In genomic region chr18:58396144-58396543, GRCh38 we compare ENCODE assay signal across 17 cellular contexts.
"Had no signal": no experiment of that assay in that cellular context is flagged by ENCODE, and none has a peak within 500 bp of the region (broad histone marks: within the 10 kb centered on the region; RNA-seq: fewer than 3 reads in every experiment).

No MANE protein-coding gene starts in this region.

- H3K36me3 ChIP-seq: colonic mucosa had no signal

- H3K9me3 Mint-ChIP-seq: naive B cell had no signal

- H3K9me3 ChIP-seq: colonic mucosa, left lung, transverse colon had no signal

- H3K4me1 Mint-ChIP-seq: naive B cell had no signal

- H3K4me1 ChIP-seq: colonic mucosa, left lung had no signal

- H3K27ac ChIP-seq: colonic mucosa, left lung, transverse colon, VCaP had no signal

- H3K27me3 Mint-ChIP-seq: activated naive CD8-positive, alpha-beta T cell; naive B cell had no signal

- H3K4me3 Mint-ChIP-seq: activated naive CD8-positive, alpha-beta T cell; naive B cell had no signal

- ATAC-seq: esophagus mucosa, left lung had no signal

- H3K27ac Mint-ChIP-seq: activated naive CD8-positive, alpha-beta T cell had no signal

- DNase-seq: activated CD4-positive, alpha-beta T cell treated with anti-CD3 and anti-CD28 coated beads, Interleukin-2, amount 50 U/mL, for 48 hours; activated effector memory CD4-positive, alpha-beta T cell treated with anti-CD3 and anti-CD28 coated beads, Interleukin-2, amount 50 U/mL, for 16 hours; amniotic stem cell; central memory CD4-positive, alpha-beta T cell; colonic mucosa; hippocampal formation; left lung; naive B cell; retina; stimulated activated CD4-positive, alpha-beta T cell treated with anti-CD3 and anti-CD28 coated beads, Interleukin-2, amount 100 ng/mL, for 48 hours; stimulated activated naive CD4-positive, alpha-beta T cell; substantia nigra; T-helper 1 cell; transverse colon had no signal

- H3K36me3 Mint-ChIP-seq: activated naive CD8-positive, alpha-beta T cell had no signal

- H3K27me3 ChIP-seq: colonic mucosa, left lung, transverse colon had no signal

- H3K4me3 ChIP-seq: colonic mucosa, left lung, transverse colon had no signal
